Comparison of ENCODE assay signal across 8 cellular contexts in genomic region chr18:3451989-3452749, GRCh38. TPM values are rescaled to one million over a fixed set of nuclear protein-coding genes. Genes with fewer than 3 reads are reported as not detected.
DNase-seq lines count a peak whose midpoint lies in the region; ATAC-seq, FAIRE-seq and TF ChIP-seq lines count a peak whose summit lies in the region.

No MANE protein-coding gene starts in this region.

- no peaks in the 10 kb centered on the region for H3K27me3 ChIP-seq in SJCRH30
- no peaks in the 10 kb centered on the region for H3K27me3 ChIP-seq in astrocyte (ENCODE audit: insufficient read depth, low read length)
- H3K27me3 ChIP-seq in skeletal muscle tissue (ENCODE audit: control insufficient read depth in 3 of 3, insufficient read depth in 3 of 3, low read length in 3 of 3), result no peaks in the 10 kb centered on the region

- H2AFZ ChIP-seq in astrocyte (ENCODE audit: low read depth, low read length), result no peak overlapping the region

- H3K9me3 Mint-ChIP-seq in astrocyte (ENCODE audit: unreplicated experiment), result no peaks in the 10 kb centered on the region

- H3K9me3 ChIP-seq in SJCRH30 (replicated peaks) (no peaks in the 10 kb centered on the region), astrocyte (ENCODE audit: insufficient read depth, low read depth, low read length) (no peaks in the 10 kb centered on the region), skeletal muscle tissue (ENCODE audit: control insufficient read depth in 3 of 3, low read length in 3 of 3) (no peaks in the 10 kb centered on the region)

- H3K36me3 Mint-ChIP-seq in astrocyte (ENCODE audit: low read depth, unreplicated experiment), result peaks cover 14% of the 10 kb centered on the region

- H3K27me3 Mint-ChIP-seq in astrocyte (ENCODE audit: low read depth, unreplicated experiment), result no peaks in the 10 kb centered on the region

- H3K4me3 Mint-ChIP-seq in astrocyte (ENCODE audit: unreplicated experiment), result peak overlapping the region; percentile 95

- peak overlapping the region; percentile 100 for H3K27ac Mint-ChIP-seq in astrocyte (ENCODE audit: unreplicated experiment)

- H3K36me3 ChIP-seq in SJCRH30 (peaks cover 48% of the 10 kb centered on the region), astrocyte (ENCODE audit: insufficient read depth, low read length) (peaks cover 11% of the 10 kb centered on the region), skeletal muscle tissue (ENCODE audit: control insufficient read depth in 3 of 3, insufficient read depth in 3 of 3, low read length in 3 of 3) (peaks cover 2 to 10% (median 3%) of the 10 kb centered on the region in 3 donors)

- peak overlapping the region; percentile 99 for H3K9ac ChIP-seq in astrocyte (ENCODE audit: low read length)
- peak overlapping the region; percentile 94 to 98 (median 98) for H3K9ac ChIP-seq in skeletal muscle tissue (ENCODE audit: low read depth in 1 of 3, low read length in 3 of 3)

- DNase-seq in SJCRH30, result peak; percentile 17 to 45
- peak; percentile 71 for DNase-seq in astrocyte (ENCODE audit: low read depth)
- no peak for DNase-seq in HuH-7.5 (ENCODE audit: low spot score)
- DNase-seq in NCI-H146 treated with DMSO at 0.1 percent for 48 hours (lab: John Stamatoyannopoulos, UW; ENCODE audit: unreplicated experiment), result no peak

- H3K27ac ChIP-seq in SJCRH30 (peak overlapping the region; percentile 95), astrocyte (ENCODE audit: low read depth, low read length) (peak overlapping the region; percentile 99), skeletal muscle tissue (ENCODE audit: low read depth, low read length) (peak overlapping the region; percentile 98)

- H3K4me1 ChIP-seq in SJCRH30 (peaks cover 16% of the 10 kb centered on the region), astrocyte (ENCODE audit: insufficient read depth, low read length) (peaks cover 39% of the 10 kb centered on the region), skeletal muscle tissue (ENCODE audit: control insufficient read depth in 3 of 3, insufficient read depth in 3 of 3, low read length in 3 of 3) (peaks cover 9 to 42% (median 23%) of the 10 kb centered on the region in 3 donors)

- ATAC-seq in HG03139 (IDR thresholded peaks at IDR 0.05; ENCODE audit: unreplicated experiment), result no peak

- H4K20me1 ChIP-seq in astrocyte (ENCODE audit: insufficient read depth, low read length), result peaks cover 20% of the 10 kb centered on the region

- H3K4me2 ChIP-seq in astrocyte (ENCODE audit: low read length), result peak overlapping the region; percentile 89

- H3K79me2 ChIP-seq in astrocyte (ENCODE audit: insufficient read depth, low read length), result peaks cover 70% of the 10 kb centered on the region

- H3K4me1 Mint-ChIP-seq in astrocyte (ENCODE audit: low read depth, unreplicated experiment), result peaks cover 19% of the 10 kb centered on the region

- H3K4me3 ChIP-seq in GM08714 (ENCODE audit: low read length) (peak overlapping the region; percentile 63), SJCRH30 (peak overlapping the region; percentile 76), astrocyte (ENCODE audit: insufficient read depth, low read depth, low read length) (peak overlapping the region; percentile 78), iPS-11a (ENCODE audit: low read depth, low read length) (peak overlapping the region; percentile 96), skeletal muscle tissue (ENCODE audit: low read length in 3 of 3) (peak overlapping the region; percentile 80 to 95 (median 91))

- no peak for TF ChIP-seq CTCF in astrocyte (IDR thresholded peaks at IDR 0.05; ENCODE audit: insufficient read depth, low read depth, low read length)

- no peak for FAIRE-seq in astrocyte (lab: Jason Lieb, UNC)

RNA-seq across cellular contexts. Expression of gene TGIF1, which starts 2.2 kb away (rescaled TPM):
- total RNA-seq in SJCRH30 (2014; rRNA removed; shearing (Covaris generic)), result 86.9 and 88.8 TPM in 2 replicates
- total RNA-seq in astrocyte (110 and 128 TPM in 2 replicates), skeletal muscle tissue (55.3 TPM)

Comparison
In these comparisons a context has a peak if more than half of its experiments do, and no peak if none do; other contexts are left out.
1. DNase-seq: peak in SJCRH30 (2 of 2) and astrocyte (single experiment); none in HuH-7.5 (single experiment) and NCI-H146 treated with DMSO at 0.1 percent for 48 hours (single experiment).
2. Peak in every context shown above with its lines, with median percentiles within 50 percentile points of each other: H3K4me3 ChIP-seq and H3K27ac ChIP-seq.